1 cellular context compared by ENCODE assay signal in genomic region chr2:219111375-219112069, GRCh38.
TF ChIP-seq lines count a peak whose summit lies in the region.

No MANE protein-coding gene starts in this region.

TF ChIP-seq in HepG2, 621 proteins besides CTCF, POLR2A, EP300 and RAD21 (continued from another document and continues in another):
- TF ChIP-seq SMC3 (IDR thresholded peaks at IDR 0.05; ENCODE audit: low read length): 0 out of 2 replicates have a peak, but pooled peaks have one; percentile 10
- peak; percentile 73; the same call in 1 of the 2 replicates for TF ChIP-seq JUNB (CRISPR knock-in tag; IDR thresholded peaks at IDR 0.05; ENCODE audit: borderline replicate concordance)
- TF ChIP-seq RFX1 (IDR thresholded peaks at IDR 0.05): no peak
- no peak for TF ChIP-seq ATRX (CRISPR knock-in tag; IDR thresholded peaks at IDR 0.05; ENCODE audit: borderline replicate concordance)
- TF ChIP-seq RELA (CRISPR knock-in tag; IDR thresholded peaks at IDR 0.05): 0 out of 2 replicates have a peak, but pooled peaks have one; percentile 25
- peak in 1 of 2 experiments; percentile 49; a peak in 1 of 4 replicates for TF ChIP-seq HMGXB4 (CRISPR knock-in tag; IDR thresholded peaks at IDR 0.05; ENCODE audit: borderline replicate concordance in 1 of 2, low read depth in 1 of 2)
- TF ChIP-seq ZNF354B (CRISPR knock-in tag; IDR thresholded peaks at IDR 0.05): no peak
- TF ChIP-seq ZFX (CRISPR knock-in tag; IDR thresholded peaks at IDR 0.05; ENCODE audit: low read depth): peak; percentile 47; the same call in 1 of the 2 replicates
- no peak for TF ChIP-seq ZNF407 (CRISPR knock-in tag; IDR thresholded peaks at IDR 0.05; ENCODE audit: not compliant biosample characterization)
- TF ChIP-seq ZNF280B (CRISPR knock-in tag; IDR thresholded peaks at IDR 0.05; ENCODE audit: borderline replicate concordance): no peak
- TF ChIP-seq GATAD1 (CRISPR knock-in tag; IDR thresholded peaks at IDR 0.05): peak; percentile 59; the same call in 1 of the 2 replicates
- peak; percentile 91 for TF ChIP-seq ZNF296 (CRISPR knock-in tag; conservative IDR thresholded peaks at IDR 0.05)
- no peak for TF ChIP-seq MAFK (conservative IDR thresholded peaks at IDR 0.05 in 1 of 2, IDR thresholded peaks at IDR 0.05 in 1 of 2; ENCODE audit: low read length in 2 of 2)
- peak; percentile 90; the same call in 1 of the 2 replicates for TF ChIP-seq ZBTB4 (CRISPR knock-in tag; IDR thresholded peaks at IDR 0.05; ENCODE audit: borderline replicate concordance)
- TF ChIP-seq ETV6 (CRISPR knock-in tag; conservative IDR thresholded peaks at IDR 0.05): no peak
- TF ChIP-seq ZZZ3 (CRISPR knock-in tag; IDR thresholded peaks at IDR 0.05; ENCODE audit: borderline replicate concordance): no peak
- TF ChIP-seq MAFF (IDR thresholded peaks at IDR 0.05; ENCODE audit: low read depth, low read length): no peak
- TF ChIP-seq USF2 (IDR thresholded peaks at IDR 0.05; ENCODE audit: low read depth, low read length): no peak
- TF ChIP-seq USF2 (CRISPR knock-in tag; IDR thresholded peaks at IDR 0.05; ENCODE audit: borderline replicate concordance): peak; percentile 57
- TF ChIP-seq ZNF501 (CRISPR knock-in tag; IDR thresholded peaks at IDR 0.05): peak; percentile 35; the same call in 1 of the 2 replicates
- TF ChIP-seq RFXAP (CRISPR knock-in tag; IDR thresholded peaks at IDR 0.05; ENCODE audit: borderline replicate concordance): 0 out of 2 replicates have a peak, but pooled peaks have one; percentile 55
- TF ChIP-seq ZNF160 (CRISPR knock-in tag; IDR thresholded peaks at IDR 0.05): no peak; the same call in 1 of the 2 replicates
- TF ChIP-seq ZNF569 (CRISPR knock-in tag; IDR thresholded peaks at IDR 0.05; ENCODE audit: borderline replicate concordance): no peak
- peak; percentile 49 for TF ChIP-seq TEAD3 (CRISPR knock-in tag; optimal IDR thresholded peaks at IDR 0.05; ENCODE audit: borderline replicate concordance)
- TF ChIP-seq ZNF557 (CRISPR knock-in tag; IDR thresholded peaks at IDR 0.05): peak; percentile 73; the same call in 1 of the 2 replicates
- TF ChIP-seq KMT2A (CRISPR knock-in tag; IDR thresholded peaks at IDR 0.05): no peak
- peak; percentile 73; the same call in 1 of the 2 replicates for TF ChIP-seq ZNF512 (CRISPR knock-in tag; IDR thresholded peaks at IDR 0.05)
- 0 out of 2 replicates have a peak, but pooled peaks have one; percentile 59 for TF ChIP-seq KLF12 (CRISPR knock-in tag; IDR thresholded peaks at IDR 0.05; ENCODE audit: borderline replicate concordance)
- TF ChIP-seq ZNF773 (CRISPR knock-in tag; IDR thresholded peaks at IDR 0.05; ENCODE audit: borderline replicate concordance): no peak
- no peak for TF ChIP-seq MBNL3 (CRISPR knock-in tag; conservative IDR thresholded peaks at IDR 0.05)
- TF ChIP-seq RAD51 (IDR thresholded peaks at IDR 0.05; ENCODE audit: borderline replicate concordance): no peak
- TF ChIP-seq PATZ1 (CRISPR knock-in tag; IDR thresholded peaks at IDR 0.05): peak; percentile 96
- no peak for TF ChIP-seq ZUFSP (CRISPR knock-in tag; IDR thresholded peaks at IDR 0.05; ENCODE audit: borderline replicate concordance)
- no peak for TF ChIP-seq HIVEP1 (CRISPR knock-in tag; IDR thresholded peaks at IDR 0.05)
- TF ChIP-seq ZNF781 (CRISPR knock-in tag; IDR thresholded peaks at IDR 0.05; ENCODE audit: borderline replicate concordance, not compliant biosample characterization): peak; percentile 85
